ENCODE assay signal across 13 cellular contexts in genomic region chr5:138869763-138870500, GRCh38. TPM values are rescaled to one million over a fixed set of nuclear protein-coding genes. Genes with fewer than 3 reads are reported as not detected.
DNase-seq lines count a peak whose midpoint lies in the region; ATAC-seq and TF ChIP-seq lines count a peak whose summit lies in the region.
"Had no signal": no experiment of that assay in that cellular context is flagged by ENCODE, and none has a peak within 500 bp of the region (broad histone marks: within the 10 kb centered on the region; RNA-seq: fewer than 3 reads in every experiment).

No MANE protein-coding gene starts in this region.

- POLR2A ChIA-PET in activated CD4-positive, alpha-beta memory T cell treated with anti-CD3 and anti-CD28 coated beads for 36 hours (lab: Charles Lee) = interaction anchor here (0.7 kb wide), 1 partner anchor 516 kb away, joined by 3 read pairs; no protein-coding TSS in a partner anchor

- no peaks in the 10 kb centered on the region for H3K9me3 Mint-ChIP-seq in activated CD4-positive, alpha-beta memory T cell treated with anti-CD3 and anti-CD28 coated beads for 36 hours
- no peaks in the 10 kb centered on the region for H3K9me3 Mint-ChIP-seq in progenitor cell of endocrine pancreas (ENCODE audit: low read depth)
- H3K9me3 Mint-ChIP-seq: natural killer cell had no signal

- intact Hi-C loops in activated CD4-positive, alpha-beta memory T cell treated with anti-CD3 and anti-CD28 coated beads for 36 hours (cut with micrococcal nuclease) = loop anchor here (1.0 kb wide), 2 partner anchors 27 to 275 kb away; no protein-coding TSS in a partner anchor
- intact Hi-C loops in gastrocnemius medialis (cut with DNase I; ENCODE audit: low total_unique reads) = no loop called here

- H3K4me3 Mint-ChIP-seq in activated CD4-positive, alpha-beta memory T cell treated with anti-CD3 and anti-CD28 coated beads for 36 hours = peak overlapping the region; percentile 24
- H3K4me3 Mint-ChIP-seq in progenitor cell of endocrine pancreas (ENCODE audit: low read depth) = no peak overlapping the region
- H3K4me3 Mint-ChIP-seq: natural killer cell had no signal

- CTCF ChIA-PET in activated CD4-positive, alpha-beta memory T cell treated with anti-CD3 and anti-CD28 coated beads for 36 hours (lab: Charles Lee) = interaction anchor here (1.5 kb wide), 1 partner anchor 290 kb away, joined by 3 read pairs; no protein-coding TSS in a partner anchor

- H3K27me3 Mint-ChIP-seq in activated CD4-positive, alpha-beta memory T cell treated with anti-CD3 and anti-CD28 coated beads for 36 hours = peaks cover 17% of the 10 kb centered on the region
- H3K27me3 Mint-ChIP-seq in progenitor cell of endocrine pancreas = no peaks in the 10 kb centered on the region

- H3K36me3 Mint-ChIP-seq in activated CD4-positive, alpha-beta memory T cell treated with anti-CD3 and anti-CD28 coated beads for 36 hours = no peaks in the 10 kb centered on the region
- H3K36me3 Mint-ChIP-seq in progenitor cell of endocrine pancreas (ENCODE audit: insufficient read depth) = peaks cover 3% of the 10 kb centered on the region
- H3K36me3 Mint-ChIP-seq: natural killer cell had no signal

- no peak overlapping the region for H3K4me3 ChIP-seq in fibroblast of villous mesenchyme (ENCODE audit: low read depth, low read length)
- H3K4me3 ChIP-seq in suprapubic skin = no peak overlapping the region
- no peak overlapping the region for H3K4me3 ChIP-seq in gastrocnemius medialis
- H3K4me3 ChIP-seq: body of pancreas, upper lobe of right lung had no signal

- no peaks in the 10 kb centered on the region for H3K27me3 ChIP-seq in suprapubic skin
- H3K27me3 ChIP-seq in gastrocnemius medialis = no peaks in the 10 kb centered on the region
- H3K27me3 ChIP-seq: body of pancreas, upper lobe of right lung had no signal

- H3K9me3 ChIP-seq in suprapubic skin (no peaks in the 10 kb centered on the region), gastrocnemius medialis (no peaks in the 10 kb centered on the region)
- H3K9me3 ChIP-seq: body of pancreas, upper lobe of right lung had no signal

- H3K4me1 Mint-ChIP-seq in activated CD4-positive, alpha-beta memory T cell treated with anti-CD3 and anti-CD28 coated beads for 36 hours (ENCODE audit: low read depth) = peaks cover 20% of the 10 kb centered on the region
- H3K4me1 Mint-ChIP-seq in progenitor cell of endocrine pancreas (ENCODE audit: low read depth) = peaks cover 47% of the 10 kb centered on the region

- peak overlapping the region; percentile 79 for H3K27ac Mint-ChIP-seq in activated CD4-positive, alpha-beta memory T cell treated with anti-CD3 and anti-CD28 coated beads for 36 hours
- peak overlapping the region; percentile 89 for H3K27ac Mint-ChIP-seq in progenitor cell of endocrine pancreas
- H3K27ac Mint-ChIP-seq: natural killer cell had no signal

- DNase-seq in activated CD4-positive, alpha-beta T cell treated with anti-CD3 and anti-CD28 coated beads, Interleukin-2, amount 50 U/mL, for 48 hours = peak; percentile 5 to 7
- no peak for DNase-seq in activated CD4-positive, alpha-beta T cell treated with anti-CD3 and anti-CD28 coated beads, Interleukin-2, amount 50 U/mL, for 4 hours
- peak; percentile 32 for DNase-seq in activated CD4-positive, alpha-beta memory T cell treated with anti-CD3 and anti-CD28 coated beads for 36 hours
- peak; percentile 30 for DNase-seq in fibroblast of villous mesenchyme (ENCODE audit: low read depth)
- DNase-seq in progenitor cell of endocrine pancreas (ENCODE audit: low spot score, unreplicated experiment) = no peak
- no peak for DNase-seq in suprapubic skin (ENCODE audit: low spot score in 2 of 2)
- DNase-seq in COR-L47 (lab: John Stamatoyannopoulos, UW) = no peak
- no peak for DNase-seq in gastrocnemius medialis
- DNase-seq: body of pancreas; natural killer cell; NCI-H2171 treated with DMSO at 0.1 percent for 48 hours; stimulated activated CD4-positive, alpha-beta T cell treated with anti-CD3 and anti-CD28 coated beads, Interleukin-4, amount 100 ng/mL, for 1 hour; upper lobe of right lung had no signal

- 68% methylated on average over 5 of the region's 5 CpGs for WGBS in suprapubic skin

- TF ChIP-seq CTCF in fibroblast of villous mesenchyme (IDR thresholded peaks at IDR 0.05; ENCODE audit: insufficient read depth, low read depth, low read length) (no peak), progenitor cell of endocrine pancreas (IDR thresholded peaks at IDR 0.05; ENCODE audit: unreplicated experiment) (no peak), suprapubic skin (IDR thresholded peaks at IDR 0.05) (no peak), gastrocnemius medialis (IDR thresholded peaks at IDR 0.05 in 4 of 5, conservative IDR thresholded peaks at IDR 0.05 in 1 of 5) (no peak)

- no peak for TF ChIP-seq POLR2A in suprapubic skin (IDR thresholded peaks at IDR 0.05)
- no peak for TF ChIP-seq POLR2A in gastrocnemius medialis (IDR thresholded peaks at IDR 0.05)

- in situ Hi-C loops in gastrocnemius medialis (cut with MboI; ENCODE audit: low sequenced_read_pairs in 4 of 4) = no loop called here

- peaks cover 39% of the 10 kb centered on the region for H3K4me1 ChIP-seq in suprapubic skin
- H3K4me1 ChIP-seq in gastrocnemius medialis = peaks cover 36 to 59% of the 10 kb centered on the region in 2 donors

- H3K36me3 ChIP-seq in suprapubic skin (peaks cover under 1% of the 10 kb centered on the region), gastrocnemius medialis (no peaks in the 10 kb centered on the region)
- H3K36me3 ChIP-seq: upper lobe of right lung had no signal

- no peak overlapping the region for H3K27ac ChIP-seq in suprapubic skin
- H3K27ac ChIP-seq in gastrocnemius medialis = no peak overlapping the region
- H3K27ac ChIP-seq: body of pancreas, upper lobe of right lung had no signal

- TF ChIP-seq EP300 in suprapubic skin (IDR thresholded peaks at IDR 0.05) = no peak

- no peak for ATAC-seq in gastrocnemius medialis
- ATAC-seq: body of pancreas, natural killer cell, upper lobe of right lung had no signal

RNA-seq across cellular contexts. Expression of gene LRRTM2, which starts 5.2 kb away (rescaled TPM):
- under 1 TPM in 1 of 2 experiments, not detected in 1; 0.07 TPM for total RNA-seq in activated CD4-positive, alpha-beta memory T cell treated with anti-CD3 and anti-CD28 coated beads for 36 hours
- total RNA-seq in fibroblast of villous mesenchyme (under 0.01 and 0.32 TPM in 2 replicates), progenitor cell of endocrine pancreas (not detected in 2 replicates), suprapubic skin (under 1 TPM in 3 of 4 donors, not detected in 1; 0.08 to 0.59 (median 0.32) TPM), gastrocnemius medialis (under 1 TPM; 0.05 to 0.49 (median 0.24) TPM)

Comparison
In these comparisons a context has a peak if more than half of its experiments do, and no peak if none do; other contexts are left out.
1. DNase-seq: peak in activated CD4-positive, alpha-beta T cell treated with anti-CD3 and anti-CD28 coated beads, Interleukin-2, amount 50 U/mL, for 48 hours (2 of 2), activated CD4-positive, alpha-beta memory T cell treated with anti-CD3 and anti-CD28 coated beads for 36 hours (single experiment) and fibroblast of villous mesenchyme (single experiment); none in activated CD4-positive, alpha-beta T cell treated with anti-CD3 and anti-CD28 coated beads, Interleukin-2, amount 50 U/mL, for 4 hours (0 of 2), progenitor cell of endocrine pancreas (single experiment), suprapubic skin (0 of 2), COR-L47 (single experiment) and gastrocnemius medialis (0 of 2).